ENCODE assay signal across 8 cellular contexts in the genomic region with DNA sequence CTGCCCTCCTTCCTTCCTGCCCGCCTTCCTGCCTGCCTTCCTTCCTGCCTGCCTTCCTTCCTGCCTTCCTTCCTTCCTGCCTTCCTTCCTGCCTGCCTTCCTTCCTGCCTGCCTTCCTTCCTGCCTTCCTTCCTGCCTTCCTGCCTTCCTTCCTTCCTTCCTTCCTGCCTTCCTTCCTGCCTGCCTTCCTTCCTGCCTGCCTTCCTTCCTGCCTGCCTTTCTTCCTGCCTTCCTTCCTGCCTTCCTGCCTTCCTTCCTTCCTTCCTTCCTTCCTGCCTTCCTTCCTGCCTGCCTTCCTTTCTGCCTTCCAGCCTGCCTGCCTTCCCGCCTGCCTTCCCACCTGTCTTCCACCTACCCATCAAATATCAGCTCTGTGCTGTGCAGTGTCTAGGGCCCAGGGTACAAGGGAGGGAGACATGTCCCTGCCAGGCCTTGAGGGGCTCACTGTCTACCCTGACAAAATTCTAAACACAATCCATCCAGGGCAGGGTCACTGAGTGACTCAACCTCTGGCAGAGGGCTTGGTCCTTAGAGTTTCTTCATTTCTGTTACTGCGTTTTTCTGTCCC. TPM values are rescaled to one million over a fixed set of nuclear protein-coding genes. Genes with fewer than 3 reads are reported as not detected.
DNase-seq lines count a peak whose midpoint lies in the region; ATAC-seq and TF ChIP-seq lines count a peak whose summit lies in the region.
"Not testable (repeated sequence)": the region's sequence is repeated elsewhere in the genome, so short reads cannot be mapped to it uniquely, and the experiment has no call there.

No MANE protein-coding gene starts in this region.

- peaks cover 38% of the 10 kb centered on the region for H3K4me1 Mint-ChIP-seq in CD14-positive monocyte
- H3K4me1 Mint-ChIP-seq in activated B cell treated with CpG ODN at 0.5 μM for 24 hours = peaks cover 18% of the 10 kb centered on the region
- H3K4me1 Mint-ChIP-seq in activated T-helper 17 cell treated with anti-CD3 and anti-CD28 coated beads, Interleukin-2, amount 50 U/mL, for 72 hours; MCF 10A (ENCODE audit: insufficient read depth, unreplicated experiment): not testable (repeated sequence)
- H3K4me1 Mint-ChIP-seq in nephron progenitor cell = peaks cover 74% of the 10 kb centered on the region
- H3K4me1 Mint-ChIP-seq in type B pancreatic cell (ENCODE audit: unreplicated experiment) = peaks cover 12% of the 10 kb centered on the region

- not testable (repeated sequence) for BruUV-seq in MCF 10A (replicated peaks; lab: Mats Ljungman, UMichigan)

- POLR2A ChIA-PET in activated B cell treated with CpG ODN at 0.5 μM for 24 hours (lab: Charles Lee) = not testable (repeated sequence)
- POLR2A ChIA-PET in MCF 10A (lab: Yijun Ruan, JAX) = interaction anchor here (0.6 kb wide), 1 partner anchor 26 kb away, joined by 3 read pairs; no protein-coding TSS in a partner anchor

- ATAC-seq in activated B cell treated with CpG ODN at 0.5 μM for 24 hours (ENCODE audit: low read depth); activated T-helper 17 cell treated with anti-CD3 and anti-CD28 coated beads, Interleukin-2, amount 50 U/mL, for 72 hours (replicated peaks): not testable (repeated sequence)

- CTCF ChIA-PET in activated B cell treated with CpG ODN at 0.5 μM for 24 hours (lab: Charles Lee) = not testable (repeated sequence)
- CTCF ChIA-PET in MCF 10A (lab: Yijun Ruan, JAX) = interaction anchor here (0.6 kb wide), 1 partner anchor 104 kb away, joined by 7 read pairs; no protein-coding TSS in a partner anchor

- not testable (repeated sequence) for H3K79me2 ChIP-seq in Karpas-422 (ENCODE audit: low read length)

- H3K4me3 Mint-ChIP-seq in CD14-positive monocyte; activated B cell treated with CpG ODN at 0.5 μM for 24 hours; activated T-helper 17 cell treated with anti-CD3 and anti-CD28 coated beads, Interleukin-2, amount 50 U/mL, for 72 hours; MCF 10A (ENCODE audit: unreplicated experiment); nephron progenitor cell; type B pancreatic cell: not testable (repeated sequence)

- intact Hi-C loops in CD14-positive monocyte (cut with micrococcal nuclease) = loop anchor here in 1 of 2 donors (5.0 kb wide), 1 partner anchor 45 kb away; no protein-coding TSS in a partner anchor
- intact Hi-C loops in activated B cell treated with CpG ODN at 0.5 μM for 24 hours (cut with micrococcal nuclease); MCF 10A (cut with micrococcal nuclease): not testable (repeated sequence)

- H3K9me2 ChIP-seq in Karpas-422 (replicated peaks; ENCODE audit: insufficient read depth, low read length) = not testable (repeated sequence)

- H3K36me3 Mint-ChIP-seq in CD14-positive monocyte (peaks cover 35 to 56% of the 10 kb centered on the region in 2 donors), activated B cell treated with CpG ODN at 0.5 μM for 24 hours (ENCODE audit: low read depth) (peaks cover 29% of the 10 kb centered on the region), MCF 10A (ENCODE audit: insufficient read depth, unreplicated experiment) (peaks cover 28% of the 10 kb centered on the region), type B pancreatic cell (peaks cover 25% of the 10 kb centered on the region)
- peaks cover 62% of the 10 kb centered on the region for H3K36me3 Mint-ChIP-seq in activated T-helper 17 cell treated with anti-CD3 and anti-CD28 coated beads, Interleukin-2, amount 50 U/mL, for 72 hours (ENCODE audit: low read depth)
- not testable (repeated sequence) for H3K36me3 Mint-ChIP-seq in nephron progenitor cell (ENCODE audit: low read depth)

- H3K4me2 ChIP-seq in Karpas-422 (ENCODE audit: low read depth, low read length, poor library complexity, severe bottlenecking) = not testable (repeated sequence)

- not testable (repeated sequence) for H4K20me1 ChIP-seq in Karpas-422 (ENCODE audit: insufficient read depth, low read depth, low read length)

- H3K27ac Mint-ChIP-seq in CD14-positive monocyte (peak overlapping the region; percentile 79 to 94 (median 88)), activated B cell treated with CpG ODN at 0.5 μM for 24 hours (peak overlapping the region; percentile 46), MCF 10A (ENCODE audit: low read depth, unreplicated experiment) (peak overlapping the region; percentile 53), nephron progenitor cell (peak overlapping the region; percentile 73), type B pancreatic cell (peak overlapping the region; percentile 56)
- peak overlapping the region; percentile 56 for H3K27ac Mint-ChIP-seq in activated T-helper 17 cell treated with anti-CD3 and anti-CD28 coated beads, Interleukin-2, amount 50 U/mL, for 72 hours

- H3K27me3 Mint-ChIP-seq in CD14-positive monocyte (ENCODE audit: low read depth in 3 of 3); activated B cell treated with CpG ODN at 0.5 μM for 24 hours; activated T-helper 17 cell treated with anti-CD3 and anti-CD28 coated beads, Interleukin-2, amount 50 U/mL, for 72 hours; MCF 10A (ENCODE audit: insufficient read depth, unreplicated experiment); nephron progenitor cell (ENCODE audit: low read depth, poor library complexity); type B pancreatic cell: not testable (repeated sequence)

- H3K36me3 ChIP-seq in Karpas-422 (ENCODE audit: insufficient read depth, low read length) = not testable (repeated sequence)
- peaks cover 57% of the 10 kb centered on the region for H3K36me3 ChIP-seq in right atrium auricular region

- not testable (repeated sequence) for H3K4me3 ChIP-seq in Karpas-422 (ENCODE audit: low read length); right atrium auricular region

- H3K4me1 ChIP-seq in Karpas-422 (ENCODE audit: low read length) (peaks cover 49% of the 10 kb centered on the region), right atrium auricular region (peaks cover 0 to 15% of the 10 kb centered on the region in 2 donors)

- H3K9me3 Mint-ChIP-seq in CD14-positive monocyte; activated B cell treated with CpG ODN at 0.5 μM for 24 hours; activated T-helper 17 cell treated with anti-CD3 and anti-CD28 coated beads, Interleukin-2, amount 50 U/mL, for 72 hours; MCF 10A (ENCODE audit: unreplicated experiment); nephron progenitor cell; type B pancreatic cell: not testable (repeated sequence)

- not testable (repeated sequence) for TF ChIP-seq CTCF in CD14-positive monocyte (IDR thresholded peaks at IDR 0.05); activated B cell treated with CpG ODN at 0.5 μM for 24 hours (IDR thresholded peaks at IDR 0.05); MCF 10A (IDR thresholded peaks at IDR 0.05; ENCODE audit: unreplicated experiment); right atrium auricular region (IDR thresholded peaks at IDR 0.05); nephron progenitor cell (IDR thresholded peaks at IDR 0.05); type B pancreatic cell (conservative IDR thresholded peaks at IDR 0.05)

- H3K27ac ChIP-seq in Karpas-422 (ENCODE audit: low read length) (peak overlapping the region; percentile 81), right atrium auricular region (peak overlapping the region in 1 of 2 donors; percentile 37)

- H3K27me3 ChIP-seq in Karpas-422 (ENCODE audit: low read length); right atrium auricular region: not testable (repeated sequence)

- not testable (repeated sequence) for H3K9me3 ChIP-seq in Karpas-422 (ENCODE audit: low read length); right atrium auricular region

- not testable (repeated sequence) for H2AFZ ChIP-seq in Karpas-422 (ENCODE audit: low read length)

- DNase-seq in CD14-positive monocyte (ENCODE audit: low spot score); Karpas-422; activated B cell treated with CpG ODN at 0.5 μM for 24 hours; MCF 10A (ENCODE audit: unreplicated experiment); nephron progenitor cell: not testable (repeated sequence)
- peak; percentile 32 for DNase-seq in right atrium auricular region (ENCODE audit: low spot score)
- peak; percentile 24 for DNase-seq in type B pancreatic cell (ENCODE audit: extremely low spot score, unreplicated experiment)

- not testable (repeated sequence) for H3K9ac ChIP-seq in Karpas-422 (ENCODE audit: low read length)

RNA-seq across cellular contexts. Expression of a gene that starts 49.8 kb away (rescaled TPM):
- 10 to 100 TPM in 1 of 2 donors, 1 to 10 TPM in 1; 8.8 to 11.0 TPM for polyA plus RNA-seq in CD14-positive monocyte
- total RNA-seq in Karpas-422 (2014; rRNA removed; shearing (Covaris generic); ENCODE audit: low replicate concordance) = 15.8 and 46.3 TPM in 2 replicates
- total RNA-seq in activated B cell treated with CpG ODN at 0.5 μM for 24 hours (13.5 and 15.9 TPM in 2 replicates), MCF 10A (2022) (16.2 and 16.5 TPM in 2 replicates), right atrium auricular region (10 to 100 TPM; 13.7 to 24.2 TPM), type B pancreatic cell (ENCODE audit: low replicate concordance) (15.6 and 21.5 TPM in 2 replicates)
- 10 to 100 TPM; 15.9 to 20.1 TPM for total RNA-seq in activated T-helper 17 cell treated with anti-CD3 and anti-CD28 coated beads, Interleukin-2, amount 50 U/mL, for 72 hours
